19 cellular contexts compared by ENCODE assay signal in the genomic region with DNA sequence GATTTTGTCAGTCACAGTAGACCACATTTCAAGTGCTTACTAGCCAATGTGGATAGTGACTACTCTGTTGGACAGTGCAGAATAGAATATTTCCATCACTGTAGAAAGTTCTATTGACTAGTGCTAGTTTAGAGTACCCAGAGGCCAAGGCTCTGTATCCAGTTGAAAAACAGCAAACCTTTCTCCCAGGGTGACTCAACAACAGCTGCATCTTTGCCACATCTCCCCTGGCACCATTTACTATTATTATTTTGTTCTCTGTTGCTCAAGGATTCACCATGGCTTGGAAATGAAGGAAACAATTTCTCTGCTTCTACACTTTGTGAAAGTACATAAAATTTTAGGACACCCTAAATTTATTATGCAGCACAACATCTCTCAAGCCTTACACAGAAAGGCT.
"Had no signal": no experiment of that assay in that cellular context is flagged by ENCODE, and none has a peak within 500 bp of the region (broad histone marks: within the 10 kb centered on the region; RNA-seq: fewer than 3 reads in every experiment).

No MANE protein-coding gene starts in this region.

- H3K27ac ChIP-seq: epithelial cell of prostate, esophagus muscularis mucosa, foreskin keratinocyte, hepatocyte, left ventricle myocardium inferior, lower lobe of right lung, neural progenitor cell, ovary, right atrium auricular region, tibial artery, upper lobe of left lung, uterus had no signal

- H3K79me2 ChIP-seq: hepatocyte had no signal

- H3K9ac ChIP-seq: neural progenitor cell had no signal

- FAIRE-seq: colon, kidney had no signal

- H3K36me3 ChIP-seq: esophagus muscularis mucosa, left ventricle myocardium inferior, lower lobe of right lung, neural progenitor cell, ovary, right atrium auricular region, tibial artery, upper lobe of left lung, uterus had no signal

- H2AFZ ChIP-seq: hepatocyte, neural progenitor cell had no signal

- H3K4me1 ChIP-seq: esophagus muscularis mucosa, left ventricle myocardium inferior, lower lobe of right lung, neural progenitor cell, right atrium auricular region, tibial artery, upper lobe of left lung, uterus had no signal

- H3K27me3 ChIP-seq: esophagus muscularis mucosa, foreskin keratinocyte, hepatocyte, neural progenitor cell, ovary, right atrium auricular region, tibial artery, upper lobe of left lung, uterus had no signal

- H3K4me3 ChIP-seq: esophagus muscularis mucosa, hepatocyte, left ventricle myocardium inferior, lower lobe of right lung, neural progenitor cell, ovary, right atrium auricular region, smooth muscle cell, tibial artery, upper lobe of left lung, uterus had no signal

- H3K4me2 ChIP-seq: hepatocyte, neural progenitor cell, smooth muscle cell had no signal

- H3K9me3 ChIP-seq: left ventricle myocardium inferior, lower lobe of right lung, ovary, right atrium auricular region, tibial artery, upper lobe of left lung, uterus had no signal

- DNase-seq: effector memory CD8-positive, alpha-beta T cell; kidney; left cardiac atrium; left ventricle myocardium inferior; lower lobe of right lung; nucleus accumbens; ovary; stimulated activated CD4-positive, alpha-beta T cell treated with anti-CD3 and anti-CD28 coated beads, Interleukin-2, amount 100 ng/mL, for 48 hours; tibial artery; upper lobe of left lung; uterus had no signal
